7 cellular contexts compared by ENCODE assay signal in the genomic region with DNA sequence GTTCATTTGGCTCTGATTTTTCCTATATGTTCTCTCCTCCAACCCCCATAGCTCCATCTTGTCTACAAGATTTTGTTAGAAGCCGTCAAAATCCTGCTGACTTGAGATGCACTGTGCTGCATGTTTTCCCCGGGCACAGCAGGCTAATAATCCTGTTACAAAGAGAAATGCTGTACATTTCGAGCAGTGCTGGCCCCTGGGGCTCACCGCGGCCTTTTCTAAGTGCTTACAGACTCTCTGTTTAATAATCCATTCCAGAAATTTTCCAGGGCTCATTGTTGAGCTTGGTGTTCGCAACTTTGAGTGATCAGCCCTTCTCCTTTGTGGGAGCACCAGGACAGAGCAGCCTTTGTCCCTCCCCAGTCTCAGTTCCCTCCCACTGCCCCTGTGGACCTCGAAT.
DNase-seq lines count a peak whose midpoint lies in the region; ATAC-seq, FAIRE-seq and TF ChIP-seq lines count a peak whose summit lies in the region.
"Not testable (repeated sequence)": the region's sequence is repeated elsewhere in the genome, so short reads cannot be mapped to it uniquely, and the experiment has no call there.

No MANE protein-coding gene starts in this region.

- H3F3A ChIP-seq in neural cell (ENCODE audit: insufficient read depth, low read length, poor library complexity, severe bottlenecking), result not testable (repeated sequence)

- FAIRE-seq in HepG2 (lab: Jason Lieb, UNC), result not testable (repeated sequence)

- not testable (repeated sequence) for H4K20me1 ChIP-seq in HepG2 (ENCODE audit: insufficient read depth, low read length); neural cell (ENCODE audit: insufficient read depth)

- not testable (repeated sequence) for TF ChIP-seq EP300 in HepG2 (IDR thresholded peaks at IDR 0.05; ENCODE audit: low read depth in 2 of 2, low read length in 2 of 2); HepG2 (CRISPR knock-in tag; IDR thresholded peaks at IDR 0.05; ENCODE audit: borderline replicate concordance); neural cell (conservative IDR thresholded peaks at IDR 0.05; ENCODE audit: poor library complexity, severe bottlenecking)

- H3K27ac ChIP-seq in HepG2 (ENCODE audit: extremely low read length, insufficient read depth, low read length); neural cell (ENCODE audit: low read length): not testable (repeated sequence)

- not testable (repeated sequence) for H3K27me3 ChIP-seq in HepG2 (ENCODE audit: control insufficient read depth in 1 of 2, insufficient read depth in 2 of 2, low read length in 2 of 2); neural cell (ENCODE audit: insufficient read depth, low read depth, low read length)

- H3K4me2 ChIP-seq in HepG2 (ENCODE audit: low read depth, low read length); neural cell (ENCODE audit: low read length): not testable (repeated sequence)

- POLR2A ChIA-PET in HepG2 (lab: Yijun Ruan, JAX), result not testable (repeated sequence)

- in situ Hi-C loops in SK-MEL-5 (cut with HindIII; ENCODE audit: low pct_unique_long_range_greater_than_20kb, low sequenced_read_pairs); HepG2 (cut with HindIII; ENCODE audit: extremely low pct_ligation_motif_present, low pct_unique_long_range_greater_than_20kb): not testable (repeated sequence)

- not testable (repeated sequence) for H3K79me2 ChIP-seq in HepG2 (ENCODE audit: insufficient read depth, low read length); neural cell (replicated peaks; ENCODE audit: insufficient read depth, low read length)

- not testable (repeated sequence) for H3K9me2 ChIP-seq in neural cell (ENCODE audit: insufficient read depth, low read length)

- CTCF ChIA-PET in HepG2 (lab: Yijun Ruan, JAX; ENCODE audit: low intra/inter-chr PET ratio, low total read pairs), result not testable (repeated sequence)

- ATAC-seq in Right ventricle myocardium superior (ENCODE audit: poor library complexity); HepG2: not testable (repeated sequence)

- not testable (repeated sequence) for TF ChIP-seq CTCF in HepG2 (CRISPR knock-in tag; IDR thresholded peaks at IDR 0.05); neural cell (IDR thresholded peaks at IDR 0.05; ENCODE audit: poor library complexity, severe bottlenecking)

- BruUV-seq in HepG2 (replicated peaks; lab: Mats Ljungman, UMichigan), result not testable (repeated sequence)

- WGBS in HepG2 (ENCODE audit: low lambda C conversion rate), result 57% methylated on average over 5 of the region's 7 CpGs

- H3K9ac ChIP-seq in HepG2 (ENCODE audit: insufficient read depth, low read depth, low read length); neural cell (ENCODE audit: low read length): not testable (repeated sequence)

- not testable (repeated sequence) for H3K4me1 ChIP-seq in HepG2 (ENCODE audit: insufficient read depth, low read length)

- H3K36me3 ChIP-seq in HepG2 (replicated peaks in 1 of 2; ENCODE audit: control insufficient read depth in 1 of 2, insufficient read depth in 2 of 2, low read length in 2 of 2); neural cell (ENCODE audit: insufficient read depth, low read length): not testable (repeated sequence)

- not testable (repeated sequence) for TF ChIP-seq POLR2A in HepG2 (IDR thresholded peaks at IDR 0.05; ENCODE audit: insufficient read depth in 1 of 2, low read depth in 2 of 2, low read length in 2 of 2)

- intact Hi-C loops in Right ventricle myocardium superior (cut with DNase I); HepG2 (cut with micrococcal nuclease; ENCODE audit: unreplicated experiment); posterior vena cava (cut with DNase I): not testable (repeated sequence)

- not testable (repeated sequence) for TF ChIP-seq RAD21 in HepG2 (CRISPR knock-in tag; IDR thresholded peaks at IDR 0.05); neural cell (conservative IDR thresholded peaks at IDR 0.05)

- DNase-seq in SK-MEL-5 (ENCODE audit: low read depth, low spot score), result peak; percentile 38
- DNase-seq in foreskin melanocyte, result peak; percentile 43
- DNase-seq in Right ventricle myocardium superior, result peak; percentile 9
- DNase-seq in HepG2 (ENCODE audit: low spot score), result peak; percentile 20
- peak; percentile 49 for DNase-seq in posterior vena cava (ENCODE audit: low spot score)
- peak; percentile 7 for DNase-seq in superior temporal gyrus (ENCODE audit: extremely low spot score)

- H3K9me3 ChIP-seq in HepG2 (ENCODE audit: low read length); neural cell (ENCODE audit: low read length): not testable (repeated sequence)

- H3K4me3 ChIP-seq in HepG2 (replicated peaks in 1 of 3; ENCODE audit: insufficient read depth in 1 of 3, low read depth in 2 of 3, low read length in 3 of 3); neural cell (ENCODE audit: low read length): not testable (repeated sequence)

- not testable (repeated sequence) for H2AFZ ChIP-seq in HepG2 (ENCODE audit: low read length); neural cell (ENCODE audit: low read depth, low read length)

TF ChIP-seq in HepG2, 621 proteins besides CTCF, POLR2A, EP300 and RAD21:
- 0 out of 2 replicates have a peak, but pooled peaks have one; percentile 32 for TF ChIP-seq ZNF263 (CRISPR knock-in tag; IDR thresholded peaks at IDR 0.05)

TF ChIP-seq in neural cell, 6 proteins besides CTCF, POLR2A, EP300 and RAD21:
- TF ChIP-seq POLR2AphosphoS5 (IDR thresholded peaks at IDR 0.05), result peak; percentile 18
